Comparison of ENCODE assay signal across 8 cellular contexts in genomic region chr9:97222393-97222792, GRCh38.
DNase-seq lines count a peak whose midpoint lies in the region; ATAC-seq and TF ChIP-seq lines count a peak whose summit lies in the region.
"Not testable (repeated sequence)": the region's sequence is repeated elsewhere in the genome, so short reads cannot be mapped to it uniquely, and the experiment has no call there.

No MANE protein-coding gene starts in this region.

- peak overlapping the region; percentile 64 for H3K4me2 ChIP-seq in trophoblast cell (ENCODE audit: low read length)

- not testable (repeated sequence) for H3K4me3 ChIP-seq in CD4-positive, CD25-positive, alpha-beta regulatory T cell (ENCODE audit: low read depth, low read length); right lobe of liver; trophoblast cell (ENCODE audit: low read depth, low read length)
- peak overlapping the region; percentile 24 for H3K4me3 ChIP-seq in cardiac muscle cell

- not testable (repeated sequence) for H4K12ac ChIP-seq in trophoblast cell (ENCODE audit: low read depth, low read length)

- H4K8ac ChIP-seq in trophoblast cell (ENCODE audit: low read depth, low read length) = not testable (repeated sequence)

- not testable (repeated sequence) for H4K91ac ChIP-seq in trophoblast cell (ENCODE audit: low read depth, low read length)

- TF ChIP-seq CTCF in cardiac muscle cell (IDR thresholded peaks at IDR 0.05; ENCODE audit: low read depth, low read length); right lobe of liver (IDR thresholded peaks at IDR 0.05): not testable (repeated sequence)

- not testable (repeated sequence) for TF ChIP-seq POLR2A in right lobe of liver (IDR thresholded peaks at IDR 0.05)

- not testable (repeated sequence) for H3K79me1 ChIP-seq in trophoblast cell (ENCODE audit: low read length)

- not testable (repeated sequence) for H3K27ac ChIP-seq in CD4-positive, CD25-positive, alpha-beta regulatory T cell (ENCODE audit: insufficient read depth, low read length, poor library complexity, severe bottlenecking); cardiac muscle cell; right lobe of liver; trophoblast cell (ENCODE audit: low read depth, low read length)

- not testable (repeated sequence) for H3K79me2 ChIP-seq in trophoblast cell (ENCODE audit: control insufficient read depth, insufficient read depth, low read length, poor library complexity)

- H2BK5ac ChIP-seq in trophoblast cell (ENCODE audit: low read depth, low read length, poor library complexity) = not testable (repeated sequence)

- H3K27ac Mint-ChIP-seq in CD4-positive, CD25-positive, alpha-beta regulatory T cell; activated naive CD8-positive, alpha-beta T cell treated with anti-CD3 and anti-CD28 coated beads for 36 hours: not testable (repeated sequence)

- not testable (repeated sequence) for ATAC-seq in CD4-positive, CD25-positive, alpha-beta regulatory T cell (ENCODE audit: low read depth in 2 of 2); right lobe of liver

- H2AK5ac ChIP-seq in trophoblast cell (ENCODE audit: low read length) = not testable (repeated sequence)

- WGBS in right lobe of liver (ENCODE audit: insufficient coverage, low coverage, low lambda C conversion rate, missing lambda C conversion rate) = no CpG with 5 or more reads among the region's 21 CpGs
- no CpG with 5 or more reads among the region's 21 CpGs for WGBS in trophoblast cell (ENCODE audit: extremely low coverage, insufficient coverage, insufficient read length)

- peak overlapping the region in 3 of 4 donors; percentile 7 to 61 (median 38) for H3K4me3 Mint-ChIP-seq in CD4-positive, CD25-positive, alpha-beta regulatory T cell
- peak overlapping the region; percentile 10 for H3K4me3 Mint-ChIP-seq in activated naive CD8-positive, alpha-beta T cell treated with anti-CD3 and anti-CD28 coated beads for 36 hours

- not testable (repeated sequence) for H3K9me3 Mint-ChIP-seq in CD4-positive, CD25-positive, alpha-beta regulatory T cell; activated naive CD8-positive, alpha-beta T cell treated with anti-CD3 and anti-CD28 coated beads for 36 hours

- H3K4me1 ChIP-seq in CD4-positive, CD25-positive, alpha-beta regulatory T cell (ENCODE audit: control insufficient read depth, insufficient read depth, low read length, poor library complexity, severe bottlenecking); cardiac muscle cell (ENCODE audit: low read depth); right lobe of liver: not testable (repeated sequence)
- peaks cover 10% of the 10 kb centered on the region in 2 experiments for H3K4me1 ChIP-seq in trophoblast cell (ENCODE audit: control insufficient read depth in 1 of 2, insufficient read depth in 2 of 2, low read length in 2 of 2)

- H3K36me3 ChIP-seq in CD4-positive, CD25-positive, alpha-beta regulatory T cell (ENCODE audit: control insufficient read depth, insufficient read depth, low read length); cardiac muscle cell; right lobe of liver; trophoblast cell (ENCODE audit: control insufficient read depth in 1 of 2, insufficient read depth in 2 of 2, low read length in 2 of 2): not testable (repeated sequence)

- H3K4ac ChIP-seq in trophoblast cell (ENCODE audit: low read depth, low read length) = not testable (repeated sequence)

- DNase-seq in CD4-positive, CD25-positive, alpha-beta regulatory T cell; activated naive CD8-positive, alpha-beta T cell treated with anti-CD3 and anti-CD28 coated beads for 36 hours; trophoblast cell: not testable (repeated sequence)
- DNase-seq in G401 (ENCODE audit: low spot score) = peak; percentile 43
- peak; percentile 15 to 45 for DNase-seq in NCI-H2081 (lab: John Stamatoyannopoulos, UW)
- DNase-seq in SHP77 treated with DMSO at 0.1 percent for 48 hours (lab: John Stamatoyannopoulos, UW) = peak; percentile 25
- DNase-seq in cardiac muscle cell (ENCODE audit: low read depth in 1 of 2, low spot score in 1 of 2) = peak in 1 of 2 donors; percentile 11
- peak in 2 of 3 donors; percentile 17 to 66 for DNase-seq in right lobe of liver

- intact Hi-C loops in right lobe of liver (cut with DNase I) = not testable (repeated sequence)

- H3K27me3 ChIP-seq in CD4-positive, CD25-positive, alpha-beta regulatory T cell (ENCODE audit: control insufficient read depth, insufficient read depth, low read length) = peaks cover 20% of the 10 kb centered on the region
- peaks cover 83% of the 10 kb centered on the region for H3K27me3 ChIP-seq in cardiac muscle cell
- not testable (repeated sequence) for H3K27me3 ChIP-seq in right lobe of liver; trophoblast cell (ENCODE audit: insufficient read depth, low read length)

- not testable (repeated sequence) for H3K23ac ChIP-seq in trophoblast cell (ENCODE audit: low read length)

- H3K18ac ChIP-seq in trophoblast cell (ENCODE audit: low read length) = not testable (repeated sequence)

- in situ Hi-C loops in G401 (cut with HindIII; ENCODE audit: low sequenced_read_pairs) = not testable (repeated sequence)

- not testable (repeated sequence) for H2BK120ac ChIP-seq in trophoblast cell (ENCODE audit: insufficient read depth, low read length, poor library complexity)

- not testable (repeated sequence) for H3K9ac ChIP-seq in trophoblast cell (ENCODE audit: low read length)

- H2BK12ac ChIP-seq in trophoblast cell (ENCODE audit: low read length) = not testable (repeated sequence)

- H3K14ac ChIP-seq in trophoblast cell (ENCODE audit: low read length) = not testable (repeated sequence)

- not testable (repeated sequence) for H2AFZ ChIP-seq in trophoblast cell (ENCODE audit: insufficient read depth, low read length, poor library complexity)

- not testable (repeated sequence) for H3K36me3 Mint-ChIP-seq in CD4-positive, CD25-positive, alpha-beta regulatory T cell; activated naive CD8-positive, alpha-beta T cell treated with anti-CD3 and anti-CD28 coated beads for 36 hours

- peaks cover 45% of the 10 kb centered on the region for H3K27me3 Mint-ChIP-seq in CD4-positive, CD25-positive, alpha-beta regulatory T cell
- H3K27me3 Mint-ChIP-seq in activated naive CD8-positive, alpha-beta T cell treated with anti-CD3 and anti-CD28 coated beads for 36 hours = peaks cover 48% of the 10 kb centered on the region

- not testable (repeated sequence) for H3K9me3 ChIP-seq in CD4-positive, CD25-positive, alpha-beta regulatory T cell (ENCODE audit: control insufficient read depth in 2 of 2, low read length in 2 of 2); cardiac muscle cell (ENCODE audit: low read depth); right lobe of liver; trophoblast cell (ENCODE audit: insufficient read depth, low read depth, low read length)

- H3K4me1 Mint-ChIP-seq in CD4-positive, CD25-positive, alpha-beta regulatory T cell; activated naive CD8-positive, alpha-beta T cell treated with anti-CD3 and anti-CD28 coated beads for 36 hours: not testable (repeated sequence)
